Comparison of ENCODE assay signal across 8 cellular contexts in the genomic region with DNA sequence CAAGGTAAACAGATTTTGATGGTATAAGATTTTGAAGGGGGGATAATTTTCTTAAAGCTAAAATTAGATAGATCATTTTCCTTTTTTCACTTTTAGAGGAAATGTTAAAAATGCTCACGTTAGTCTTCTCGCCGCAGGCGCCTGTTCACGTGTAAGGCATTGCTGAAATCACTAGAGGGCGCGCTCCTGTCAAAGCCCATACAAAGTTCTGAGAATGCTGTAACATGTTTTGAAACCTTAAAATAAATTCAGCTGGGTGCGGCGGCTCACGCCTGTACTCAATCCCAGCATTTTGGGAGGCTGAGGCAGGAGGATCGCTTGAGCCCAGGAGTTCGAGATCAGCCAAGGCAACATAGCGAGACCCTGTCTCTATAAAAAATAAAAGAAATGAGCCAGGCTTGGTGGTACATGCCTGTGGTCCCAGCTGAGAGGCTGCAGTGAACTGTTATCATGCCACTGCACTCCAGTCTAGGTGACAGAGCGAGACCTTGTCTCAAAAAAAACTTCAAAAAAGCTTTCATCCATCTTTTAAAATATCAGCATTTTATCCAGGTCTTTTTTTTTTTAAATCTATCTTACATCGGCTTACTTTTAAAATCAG.
DNase-seq lines count a peak whose midpoint lies in the region; ATAC-seq and TF ChIP-seq lines count a peak whose summit lies in the region.

No MANE protein-coding gene starts in this region.

- no peaks in the 10 kb centered on the region for H4K20me1 ChIP-seq in neural cell (ENCODE audit: insufficient read depth)

- H3K4me2 ChIP-seq in neural cell (ENCODE audit: low read length): no peak overlapping the region

- H3K27me3 ChIP-seq in esophagus muscularis mucosa (no peaks in the 10 kb centered on the region), neural cell (ENCODE audit: insufficient read depth, low read depth, low read length) (no peaks in the 10 kb centered on the region)

- H3K79me2 ChIP-seq in neural cell (replicated peaks; ENCODE audit: insufficient read depth, low read length): no peaks in the 10 kb centered on the region

- CTCF ChIA-PET in activated B cell treated with CpG ODN at 0.5 μM for 24 hours (lab: Charles Lee): interaction anchor here (0.6 to 5.4 kb wide), 5 partner anchors 10 to 389 kb away, joined by 3 to 40 read pairs (median 5); no protein-coding TSS in a partner anchor

- H3K27ac Mint-ChIP-seq in activated B cell treated with CpG ODN at 0.5 μM for 24 hours: no peak overlapping the region

- H3K9ac ChIP-seq in neural cell (ENCODE audit: low read length): no peak overlapping the region

- no peak overlapping the region for H3K4me3 Mint-ChIP-seq in activated B cell treated with CpG ODN at 0.5 μM for 24 hours

- no peaks in the 10 kb centered on the region for H3F3A ChIP-seq in neural cell (ENCODE audit: insufficient read depth, low read length, poor library complexity, severe bottlenecking)

- intact Hi-C loops in activated B cell treated with CpG ODN at 0.5 μM for 24 hours (cut with micrococcal nuclease): loop anchor here (1.0 kb wide), 1 partner anchor 377 kb away; no protein-coding TSS in a partner anchor
- intact Hi-C loops in esophagus muscularis mucosa (cut with DNase I): loop anchor here (5.0 kb wide), 1 partner anchor 377 kb away; no protein-coding TSS in a partner anchor

- POLR2A ChIA-PET in activated B cell treated with CpG ODN at 0.5 μM for 24 hours (lab: Charles Lee): interaction anchor here (0.7 kb wide), 1 partner anchor 354 kb away, joined by 5 read pairs; no protein-coding TSS in a partner anchor

- no peaks in the 10 kb centered on the region for H3K4me1 Mint-ChIP-seq in activated B cell treated with CpG ODN at 0.5 μM for 24 hours

- H3K4me3 ChIP-seq in esophagus muscularis mucosa (no peak overlapping the region), neural cell (ENCODE audit: low read length) (no peak overlapping the region)

- no peaks in the 10 kb centered on the region for H3K9me3 ChIP-seq in esophagus muscularis mucosa
- no peaks in the 10 kb centered on the region for H3K9me3 ChIP-seq in neural cell (ENCODE audit: low read length)

- peak; percentile 65 for TF ChIP-seq RAD21 in neural cell (conservative IDR thresholded peaks at IDR 0.05)

- WGBS in esophagus muscularis mucosa: 24% methylated on average over 15 of the region's 15 CpGs

- H3K9me3 Mint-ChIP-seq in activated B cell treated with CpG ODN at 0.5 μM for 24 hours: no peaks in the 10 kb centered on the region

- no peaks in the 10 kb centered on the region for H3K36me3 Mint-ChIP-seq in activated B cell treated with CpG ODN at 0.5 μM for 24 hours (ENCODE audit: low read depth)

- H3K9me2 ChIP-seq in neural cell (ENCODE audit: insufficient read depth, low read length): no peaks in the 10 kb centered on the region

- H3K4me1 ChIP-seq in esophagus muscularis mucosa: no peaks in the 10 kb centered on the region

- TF ChIP-seq POLR2A in esophagus muscularis mucosa (IDR thresholded peaks at IDR 0.05; ENCODE audit: low read depth): no peak

- ATAC-seq in GM21717 (IDR thresholded peaks at IDR 0.05; ENCODE audit: unreplicated experiment): peak; percentile 67
- peak; percentile 31 for ATAC-seq in activated B cell treated with CpG ODN at 0.5 μM for 24 hours (ENCODE audit: low read depth)
- ATAC-seq in esophagus mucosa: no peak
- ATAC-seq in GM19397 (IDR thresholded peaks at IDR 0.05; ENCODE audit: unreplicated experiment): no peak

- H2AFZ ChIP-seq in neural cell (ENCODE audit: low read depth, low read length): no peak overlapping the region

- H3K27ac ChIP-seq in esophagus muscularis mucosa (replicated peaks in 1 of 4) (no peak overlapping the region), neural cell (ENCODE audit: low read length) (no peak overlapping the region)

- H3K36me3 ChIP-seq in esophagus muscularis mucosa (no peaks in the 10 kb centered on the region), neural cell (ENCODE audit: insufficient read depth, low read length) (no peaks in the 10 kb centered on the region)

- TF ChIP-seq EP300 in esophagus muscularis mucosa (IDR thresholded peaks at IDR 0.05): no peak
- no peak for TF ChIP-seq EP300 in neural cell (conservative IDR thresholded peaks at IDR 0.05; ENCODE audit: poor library complexity, severe bottlenecking)

- peak; percentile 50 for DNase-seq in EH (ENCODE audit: low read depth)
- DNase-seq in NCI-H1417 treated with DMSO at 0.1 percent for 48 hours (lab: John Stamatoyannopoulos, UW): peak; percentile 5
- DNase-seq in activated B cell treated with CpG ODN at 0.5 μM for 24 hours: no peak
- no peak for DNase-seq in esophagus muscularis mucosa (ENCODE audit: extremely low spot score)

- no peaks in the 10 kb centered on the region for H3K27me3 Mint-ChIP-seq in activated B cell treated with CpG ODN at 0.5 μM for 24 hours

- TF ChIP-seq CTCF in activated B cell treated with CpG ODN at 0.5 μM for 24 hours (IDR thresholded peaks at IDR 0.05): no peak
- TF ChIP-seq CTCF in esophagus muscularis mucosa (IDR thresholded peaks at IDR 0.05): peak; percentile 51 to 67 (median 53)
- peak; percentile 59 for TF ChIP-seq CTCF in neural cell (IDR thresholded peaks at IDR 0.05; ENCODE audit: poor library complexity, severe bottlenecking)

TF ChIP-seq in neural cell, 6 proteins besides CTCF, POLR2A, EP300 and RAD21:
- no peak for TF ChIP-seq MXI1 (conservative IDR thresholded peaks at IDR 0.05; ENCODE audit: poor library complexity, severe bottlenecking)
- no peak for TF ChIP-seq TAF1 (IDR thresholded peaks at IDR 0.05; ENCODE audit: low read depth)
- no peak for TF ChIP-seq POLR2AphosphoS5 (IDR thresholded peaks at IDR 0.05)
- no peak for TF ChIP-seq EZH2 (IDR thresholded peaks at IDR 0.05; ENCODE audit: borderline replicate concordance, insufficient read depth, low read length, poor library complexity, severe bottlenecking)
- TF ChIP-seq, protein P1, sequence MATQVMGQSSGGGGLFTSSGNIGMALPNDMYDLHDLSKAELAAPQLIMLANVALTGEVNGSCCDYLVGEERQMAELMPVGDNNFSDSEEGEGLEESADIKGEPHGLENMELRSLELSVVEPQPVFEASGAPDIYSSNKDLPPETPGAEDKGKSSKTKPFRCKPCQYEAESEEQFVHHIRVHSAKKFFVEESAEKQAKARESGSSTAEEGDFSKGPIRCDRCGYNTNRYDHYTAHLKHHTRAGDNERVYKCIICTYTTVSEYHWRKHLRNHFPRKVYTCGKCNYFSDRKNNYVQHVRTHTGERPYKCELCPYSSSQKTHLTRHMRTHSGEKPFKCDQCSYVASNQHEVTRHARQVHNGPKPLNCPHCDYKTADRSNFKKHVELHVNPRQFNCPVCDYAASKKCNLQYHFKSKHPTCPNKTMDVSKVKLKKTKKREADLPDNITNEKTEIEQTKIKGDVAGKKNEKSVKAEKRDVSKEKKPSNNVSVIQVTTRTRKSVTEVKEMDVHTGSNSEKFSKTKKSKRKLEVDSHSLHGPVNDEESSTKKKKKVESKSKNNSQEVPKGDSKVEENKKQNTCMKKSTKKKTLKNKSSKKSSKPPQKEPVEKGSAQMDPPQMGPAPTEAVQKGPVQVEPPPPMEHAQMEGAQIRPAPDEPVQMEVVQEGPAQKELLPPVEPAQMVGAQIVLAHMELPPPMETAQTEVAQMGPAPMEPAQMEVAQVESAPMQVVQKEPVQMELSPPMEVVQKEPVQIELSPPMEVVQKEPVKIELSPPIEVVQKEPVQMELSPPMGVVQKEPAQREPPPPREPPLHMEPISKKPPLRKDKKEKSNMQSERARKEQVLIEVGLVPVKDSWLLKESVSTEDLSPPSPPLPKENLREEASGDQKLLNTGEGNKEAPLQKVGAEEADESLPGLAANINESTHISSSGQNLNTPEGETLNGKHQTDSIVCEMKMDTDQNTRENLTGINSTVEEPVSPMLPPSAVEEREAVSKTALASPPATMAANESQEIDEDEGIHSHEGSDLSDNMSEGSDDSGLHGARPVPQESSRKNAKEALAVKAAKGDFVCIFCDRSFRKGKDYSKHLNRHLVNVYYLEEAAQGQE (IDR thresholded peaks at IDR 0.05; ENCODE audit: borderline replicate concordance): no peak
- TF ChIP-seq SMC3 (conservative IDR thresholded peaks at IDR 0.05; ENCODE audit: poor library complexity): peak; percentile 69

Comparison
In these comparisons a context has a peak if more than half of its experiments do, and no peak if none do; other contexts are left out.
1. DNase-seq: peak in EH (single experiment) and NCI-H1417 treated with DMSO at 0.1 percent for 48 hours (single experiment); none in activated B cell treated with CpG ODN at 0.5 μM for 24 hours (single experiment) and esophagus muscularis mucosa (single experiment).
2. ATAC-seq: peak in GM21717 (single experiment) and activated B cell treated with CpG ODN at 0.5 μM for 24 hours (single experiment); none in esophagus mucosa (single experiment) and GM19397 (single experiment).